In the genomic region with DNA sequence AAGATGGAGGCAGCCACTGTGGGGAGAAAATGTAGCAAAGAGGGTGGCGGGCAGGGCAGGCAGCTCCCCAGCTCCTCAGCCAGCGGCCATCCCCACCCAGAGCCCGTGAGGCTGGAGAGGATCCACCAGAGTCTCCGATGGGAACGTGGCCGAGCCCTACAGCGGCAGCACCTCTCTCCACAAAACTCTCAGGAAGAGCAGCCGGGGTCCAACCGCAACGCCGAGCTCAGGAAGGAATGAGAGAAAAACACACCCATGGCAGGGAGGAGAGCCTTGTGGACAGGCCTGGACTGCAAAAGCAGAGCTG, we compare ENCODE assay signal across 22 cellular contexts. TPM values are rescaled to one million over a fixed set of nuclear protein-coding genes. Genes with fewer than 3 reads are reported as not detected.
A peak's percentile ranks its signal among the peaks of the same experiment; 100 is the strongest.
DNase-seq lines count a peak whose midpoint lies in the region; ATAC-seq and TF ChIP-seq lines count a peak whose summit lies in the region.
"Had no signal": no experiment of that assay in that cellular context is flagged by ENCODE, and none has a peak within 500 bp of the region (broad histone marks: within the 10 kb centered on the region; RNA-seq: fewer than 3 reads in every experiment).

No MANE protein-coding gene starts in this region.

- peak overlapping the region in 3 of 5 experiments; percentile 8 to 74 (median 70) for H3K27ac Mint-ChIP-seq in brain
- peak overlapping the region; percentile 73 for H3K27ac Mint-ChIP-seq in nephron progenitor cell
- no peak overlapping the region for H3K27ac Mint-ChIP-seq in progenitor cell of endocrine pancreas
- H3K27ac Mint-ChIP-seq: CD14-positive monocyte; CD4-positive, alpha-beta T cell; CD8-positive, alpha-beta memory T cell; GM23338; HFFc6 had no signal

- H3K36me3 Mint-ChIP-seq in brain (no peaks in the 10 kb centered on the region), nephron progenitor cell (ENCODE audit: low read depth) (no peaks in the 10 kb centered on the region), progenitor cell of endocrine pancreas (ENCODE audit: insufficient read depth) (no peaks in the 10 kb centered on the region)
- H3K36me3 Mint-ChIP-seq: CD14-positive monocyte; CD8-positive, alpha-beta memory T cell had no signal

- H3K27me3 Mint-ChIP-seq in brain, result no peaks in the 10 kb centered on the region
- peaks cover 24% of the 10 kb centered on the region for H3K27me3 Mint-ChIP-seq in nephron progenitor cell (ENCODE audit: low read depth, poor library complexity)
- peaks cover 38% of the 10 kb centered on the region for H3K27me3 Mint-ChIP-seq in progenitor cell of endocrine pancreas
- H3K27me3 Mint-ChIP-seq: CD4-positive, alpha-beta T cell had no signal

- H3K4me1 Mint-ChIP-seq in brain (peaks cover 36% of the 10 kb centered on the region), nephron progenitor cell (peaks cover 69% of the 10 kb centered on the region), progenitor cell of endocrine pancreas (ENCODE audit: low read depth) (no peaks in the 10 kb centered on the region)
- H3K4me1 Mint-ChIP-seq: CD8-positive, alpha-beta memory T cell had no signal

- in situ Hi-C loops in G401 (cut with HindIII; ENCODE audit: low sequenced_read_pairs), result loop anchor here (5.0 kb wide), 1 partner anchor 81 kb away; no protein-coding TSS in a partner anchor

- DNase-seq in G401 (ENCODE audit: low spot score) (peak; percentile 9), nephron progenitor cell (no peak), progenitor cell of endocrine pancreas (ENCODE audit: low spot score, unreplicated experiment) (no peak), kidney glomerular epithelial cell (lab: John Stamatoyannopoulos, UW) (no peak)
- DNase-seq: 8988T; ACHN; AML-193; BE2C; Calu3; CD4-positive, alpha-beta T cell; CD8-positive, alpha-beta memory T cell; DMS153; DND-41; GDM1; HFFc6 had no signal

- ATAC-seq in GM19452 (IDR thresholded peaks at IDR 0.05; ENCODE audit: unreplicated experiment) (no peak), HG02798 (IDR thresholded peaks at IDR 0.05; ENCODE audit: poor library complexity, unreplicated experiment) (no peak)
- ATAC-seq: A549, GM23338 had no signal

- no peak overlapping the region for H3K4me3 Mint-ChIP-seq in brain
- H3K4me3 Mint-ChIP-seq in nephron progenitor cell, result no peak overlapping the region
- H3K4me3 Mint-ChIP-seq in progenitor cell of endocrine pancreas (ENCODE audit: low read depth), result no peak overlapping the region
- H3K4me3 Mint-ChIP-seq: CD14-positive monocyte; CD4-positive, alpha-beta T cell; CD8-positive, alpha-beta memory T cell; GM23338; HFFc6 had no signal

- TF ChIP-seq CTCF in brain (conservative IDR thresholded peaks at IDR 0.05) (no peak), nephron progenitor cell (IDR thresholded peaks at IDR 0.05) (no peak), progenitor cell of endocrine pancreas (IDR thresholded peaks at IDR 0.05; ENCODE audit: unreplicated experiment) (no peak)

- H3K9me3 Mint-ChIP-seq in brain (no peaks in the 10 kb centered on the region), nephron progenitor cell (no peaks in the 10 kb centered on the region), progenitor cell of endocrine pancreas (ENCODE audit: low read depth) (no peaks in the 10 kb centered on the region)
- H3K9me3 Mint-ChIP-seq: CD4-positive, alpha-beta T cell; CD8-positive, alpha-beta memory T cell; GM23338 had no signal

RNA-seq across cellular contexts. Expression of a gene that starts 54.0 kb away (rescaled TPM):
- total RNA-seq in G401 (2014; rRNA removed; shearing (Covaris generic)), result not detected in 2 replicates
- polyA plus RNA-seq in brain (ENCODE audit: insufficient read depth, low read depth, low replicate concordance), result 7.4 TPM
- total RNA-seq in progenitor cell of endocrine pancreas, result 1.1 and 1.2 TPM in 2 replicates
- total RNA-seq: Calu3; CD4-positive, alpha-beta T cell; CD8-positive, alpha-beta memory T cell; H4; HFFc6 had no signal
- polyA plus RNA-seq: A549; CD14-positive monocyte; CD8-positive, alpha-beta memory T cell had no signal
